13 cellular contexts compared by ENCODE assay signal in the genomic region with DNA sequence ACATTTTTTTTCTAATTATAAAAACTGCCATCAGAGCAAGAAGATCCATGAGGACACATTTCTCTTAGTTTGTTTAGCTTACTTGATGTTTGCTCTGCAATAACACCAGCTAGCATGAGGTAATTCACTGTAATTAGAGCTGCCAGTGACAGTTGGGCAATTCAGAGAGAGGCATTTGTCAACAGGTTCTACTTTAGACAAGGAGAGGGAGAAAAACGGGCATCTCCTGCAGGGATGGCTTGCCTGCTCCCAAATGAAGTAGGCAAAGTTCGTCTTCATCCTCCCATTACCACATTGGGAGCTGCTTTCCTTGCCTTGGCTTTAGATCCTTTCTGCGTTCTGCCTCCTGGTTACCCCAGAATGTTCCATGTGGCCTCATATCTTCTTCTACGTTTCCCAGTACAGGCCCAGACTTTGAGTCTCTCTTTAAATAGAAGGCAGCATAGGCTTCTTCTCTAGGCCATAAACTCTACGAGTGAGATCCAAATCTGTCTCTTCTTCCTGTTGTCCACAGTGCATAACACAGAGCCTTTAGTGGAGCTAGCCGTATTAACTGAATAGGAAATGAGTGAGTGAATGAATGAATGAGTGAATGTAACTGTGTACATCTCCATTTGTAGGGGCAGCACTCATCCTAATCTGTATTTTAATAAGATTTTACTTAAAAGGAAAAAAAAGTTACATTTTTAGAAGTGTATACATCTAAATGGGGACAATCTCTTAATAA. TPM values are rescaled to one million over a fixed set of nuclear protein-coding genes. Genes with fewer than 3 reads are reported as not detected.
DNase-seq lines count a peak whose midpoint lies in the region; ATAC-seq, FAIRE-seq and TF ChIP-seq lines count a peak whose summit lies in the region.
"Had no signal": no experiment of that assay in that cellular context is flagged by ENCODE, and none has a peak within 500 bp of the region (broad histone marks: within the 10 kb centered on the region; RNA-seq: fewer than 3 reads in every experiment).

No MANE protein-coding gene starts in this region.

- intact Hi-C loops in kidney (cut with DNase I) = no loop called here

- no peaks in the 10 kb centered on the region for H3K36me3 ChIP-seq in neural progenitor cell
- no peaks in the 10 kb centered on the region for H3K36me3 ChIP-seq in kidney (ENCODE audit: control insufficient read depth in 1 of 2, insufficient read depth in 2 of 2, low read length in 2 of 2)

- H3K9ac ChIP-seq in neural progenitor cell = no peak overlapping the region
- no peak overlapping the region for H3K9ac ChIP-seq in kidney (ENCODE audit: low read length in 2 of 2)

- H3K27ac ChIP-seq in neural progenitor cell (no peak overlapping the region), kidney (ENCODE audit: low read depth in 2 of 2, low read length in 2 of 2) (no peak overlapping the region)
- H3K27ac ChIP-seq: body of pancreas had no signal

- no peak overlapping the region for H3K4me2 ChIP-seq in neural progenitor cell

- no peaks in the 10 kb centered on the region for H3K27me3 Mint-ChIP-seq in neural progenitor cell (ENCODE audit: insufficient read depth, low read depth)

- ATAC-seq in HG03520 (IDR thresholded peaks at IDR 0.05; ENCODE audit: unreplicated experiment) = no peak
- ATAC-seq: body of pancreas had no signal

- peak overlapping the region; percentile 18 for H2AFZ ChIP-seq in neural progenitor cell (replicated peaks)

- no peaks in the 10 kb centered on the region for H3K36me3 Mint-ChIP-seq in neural progenitor cell
- H3K36me3 Mint-ChIP-seq: CD8-positive, alpha-beta memory T cell had no signal

- no peaks in the 10 kb centered on the region for H4K20me1 ChIP-seq in neural progenitor cell (ENCODE audit: low read depth)

- no peaks in the 10 kb centered on the region for H3K27me3 ChIP-seq in neural progenitor cell
- H3K27me3 ChIP-seq: body of pancreas had no signal

- TF ChIP-seq CTCF in choroid plexus epithelial cell (conservative IDR thresholded peaks at IDR 0.05; ENCODE audit: low read depth, low read length) = no peak
- no peak for TF ChIP-seq CTCF in neural progenitor cell (IDR thresholded peaks at IDR 0.05)
- TF ChIP-seq CTCF in kidney (IDR thresholded peaks at IDR 0.05; ENCODE audit: borderline replicate concordance, extremely low read depth, insufficient read depth) = no peak

- no peaks in the 10 kb centered on the region for H3K79me2 ChIP-seq in neural progenitor cell (ENCODE audit: low read depth)

- no peak overlapping the region for H3K27ac Mint-ChIP-seq in neural progenitor cell

- H3K9me3 ChIP-seq in neural progenitor cell (ENCODE audit: low read depth) (no peaks in the 10 kb centered on the region), kidney (ENCODE audit: control insufficient read depth in 1 of 2, low read length in 2 of 2) (no peaks in the 10 kb centered on the region)
- H3K9me3 ChIP-seq: body of pancreas had no signal

- H3K4me1 Mint-ChIP-seq in neural progenitor cell = no peaks in the 10 kb centered on the region

- no peaks in the 10 kb centered on the region for H3F3A ChIP-seq in neural progenitor cell (ENCODE audit: low read depth)

- DNase-seq in NCI-H1092 (lab: John Stamatoyannopoulos, UW) (peak; percentile 85), NCI-H2227 (lab: John Stamatoyannopoulos, UW; ENCODE audit: unreplicated experiment) (peak; percentile 39), choroid plexus epithelial cell (ENCODE audit: low read depth) (peak; percentile 32), neural progenitor cell (ENCODE audit: low spot score) (no peak), ecto neural progenitor cell (ENCODE audit: low spot score) (no peak), kidney (no peak), germinal center (ENCODE audit: low spot score) (no peak)
- DNase-seq: CD8-positive, alpha-beta memory T cell; erythroblast; islet precursor cell; stimulated activated CD4-positive, alpha-beta T cell treated with anti-CD3 and anti-CD28 coated beads, Interleukin-4, amount 100 ng/mL, for 24 hours had no signal

- no peak for FAIRE-seq in kidney (lab: Jason Lieb, UNC)

- H3K4me3 ChIP-seq in choroid plexus epithelial cell (ENCODE audit: low read depth, low read length) = no peak overlapping the region
- H3K4me3 ChIP-seq in neural progenitor cell = no peak overlapping the region
- H3K4me3 ChIP-seq in kidney (ENCODE audit: low read length in 2 of 2) = no peak overlapping the region
- H3K4me3 ChIP-seq: body of pancreas had no signal

- H3K4me3 Mint-ChIP-seq in neural progenitor cell = no peak overlapping the region
- H3K4me3 Mint-ChIP-seq: CD8-positive, alpha-beta memory T cell had no signal

- H3K4me1 ChIP-seq in neural progenitor cell = no peaks in the 10 kb centered on the region
- no peaks in the 10 kb centered on the region for H3K4me1 ChIP-seq in kidney (ENCODE audit: control insufficient read depth in 1 of 2, insufficient read depth in 1 of 2, low read depth in 1 of 2, low read length in 2 of 2)
- H3K4me1 ChIP-seq: body of pancreas had no signal

- H3K9me3 Mint-ChIP-seq in neural progenitor cell = peaks cover 2% of the 10 kb centered on the region
- H3K9me3 Mint-ChIP-seq: CD8-positive, alpha-beta memory T cell had no signal

RNA-seq across cellular contexts. Expression of gene ASB15, which starts 21.2 kb away (rescaled TPM):
- total RNA-seq in neural progenitor cell (ENCODE audit: low replicate concordance) = not detected in 2 replicates
- total RNA-seq in kidney = not detected
- 1.8 TPM for polyA plus RNA-seq in kidney (ENCODE audit: insufficient read depth, low read depth, low replicate concordance)
- total RNA-seq: body of pancreas; CD8-positive, alpha-beta memory T cell had no signal

RNA-seq across cellular contexts. Expression of gene LMOD2, which starts 32.8 kb away (rescaled TPM):
- total RNA-seq in neural progenitor cell (ENCODE audit: low replicate concordance) (not detected in 2 replicates), kidney (not detected)
- not detected for polyA plus RNA-seq in kidney (ENCODE audit: insufficient read depth, low read depth, low replicate concordance)
- total RNA-seq: body of pancreas; CD8-positive, alpha-beta memory T cell had no signal
- polyA plus RNA-seq: CD8-positive, alpha-beta memory T cell had no signal

Comparison
In these comparisons a context has a peak if more than half of its experiments do, and no peak if none do; other contexts are left out.
1. DNase-seq: peak in NCI-H1092 (single experiment), NCI-H2227 (single experiment) and choroid plexus epithelial cell (single experiment); none in neural progenitor cell (single experiment), ecto neural progenitor cell (single experiment), kidney (single experiment) and germinal center (single experiment).